ENCODE assay signal across 16 cellular contexts in genomic region chr1:178537445-178538090, GRCh38. TPM values are rescaled to one million over a fixed set of nuclear protein-coding genes. Genes with fewer than 3 reads are reported as not detected.
DNase-seq lines count a peak whose midpoint lies in the region; ATAC-seq and TF ChIP-seq lines count a peak whose summit lies in the region.
"Had no signal": no experiment of that assay in that cellular context is flagged by ENCODE, and none has a peak within 500 bp of the region (broad histone marks: within the 10 kb centered on the region; RNA-seq: fewer than 3 reads in every experiment).

No MANE protein-coding gene starts in this region.

- dilution Hi-C loops in IMR-90 (cut with HindIII; ENCODE audit: low sequenced_read_pairs, unreplicated experiment) = no loop called here

- intact Hi-C loops in IMR-90 (cut with micrococcal nuclease) (no loop called here), prostate gland (cut with DNase I) (no loop called here)

- H3K4ac ChIP-seq in IMR-90 (ENCODE audit: low read depth, low read length) (peak overlapping the region; percentile 94), neuronal stem cell (ENCODE audit: low read length) (no peak overlapping the region)

- H3K4me2 ChIP-seq in IMR-90 (ENCODE audit: low read depth, low read length) (peak overlapping the region; percentile 29), neuronal stem cell (ENCODE audit: insufficient read depth, low read length, poor library complexity, severe bottlenecking) (no peak overlapping the region)

- no peak for TF ChIP-seq RAD21 in IMR-90 (IDR thresholded peaks at IDR 0.05; ENCODE audit: low read length)

- peak overlapping the region; percentile 37 for H4K5ac ChIP-seq in IMR-90 (ENCODE audit: low read depth, low read length)

- POLR2A ChIA-PET in IMR-90 (lab: Charles Lee; ENCODE audit: unreplicated experiment) = interaction anchor here (0.6 kb wide), 1 partner anchor 187 kb away, joined by 3 read pairs; no protein-coding TSS in a partner anchor

- H2BK20ac ChIP-seq in IMR-90 (ENCODE audit: low read depth, low read length) = peak overlapping the region; percentile 94

- H3K9ac ChIP-seq in IMR-90 (ENCODE audit: low read depth, low read length) (no peak overlapping the region), neuronal stem cell (ENCODE audit: low read depth, low read length, poor library complexity) (no peak overlapping the region)

- TF ChIP-seq CTCF in 22Rv1 (IDR thresholded peaks at IDR 0.05) = no peak
- TF ChIP-seq CTCF in IMR-90 (conservative IDR thresholded peaks at IDR 0.05; ENCODE audit: low read depth, low read length) = no peak
- no peak for TF ChIP-seq CTCF in prostate gland (IDR thresholded peaks at IDR 0.05)

- H3K79me1 ChIP-seq in IMR-90 (ENCODE audit: low read depth in 1 of 2, low read length in 2 of 2) (0 out of 4 replicates have a peak, but pooled peaks cover 0 to 11% of the 10 kb centered on the region in 2 experiments), neuronal stem cell (ENCODE audit: low read depth, low read length) (no peaks in the 10 kb centered on the region)

- peak overlapping the region; percentile 99 for H2AK5ac ChIP-seq in IMR-90 (ENCODE audit: low read depth, low read length)
- H2AK5ac ChIP-seq in neuronal stem cell (ENCODE audit: low read depth, low read length) = no peak overlapping the region

- H4K8ac ChIP-seq in IMR-90 (ENCODE audit: low read depth in 2 of 2, low read length in 2 of 2) (peak overlapping the region; percentile 27 to 91; a peak in 3 of 4 replicates), neuronal stem cell (ENCODE audit: low read depth, low read length) (no peak overlapping the region)

- peaks cover 37% of the 10 kb centered on the region for H3K9me1 ChIP-seq in IMR-90 (ENCODE audit: insufficient read depth, low read length)

- H3K36me3 ChIP-seq in IMR-90 (ENCODE audit: control insufficient read depth, insufficient read depth, low read length) = no peaks in the 10 kb centered on the region
- no peaks in the 10 kb centered on the region for H3K36me3 ChIP-seq in neuronal stem cell (replicated peaks in 1 of 2; ENCODE audit: control insufficient read depth in 2 of 2, insufficient read depth in 2 of 2, low read length in 2 of 2)
- H3K36me3 ChIP-seq in prostate gland = no peaks in the 10 kb centered on the region
- H3K36me3 ChIP-seq: MG63, thoracic aorta had no signal

- CTCF ChIA-PET in IMR-90 (lab: Yijun Ruan, JAX) = interaction anchor here (0.6 to 2.9 kb wide), 3 partner anchors 237 to 698 kb away, joined by 3 to 12 read pairs (median 9); no protein-coding TSS in a partner anchor

- H3K14ac ChIP-seq in IMR-90 (replicated peaks; ENCODE audit: low read depth, low read length) (peak overlapping the region; percentile 78), neuronal stem cell (ENCODE audit: low read length) (no peak overlapping the region)

- peak overlapping the region; percentile 46 for H3K18ac ChIP-seq in IMR-90 (ENCODE audit: low read depth, low read length)
- no peak overlapping the region for H3K18ac ChIP-seq in neuronal stem cell (ENCODE audit: low read length)

- H3K27ac ChIP-seq in 22Rv1 = peak overlapping the region; percentile 77
- H3K27ac ChIP-seq in IMR-90 (ENCODE audit: insufficient read depth, low read length) = peak overlapping the region; percentile 64
- no peak overlapping the region for H3K27ac ChIP-seq in neuronal stem cell (replicated peaks; ENCODE audit: low read length)
- no peak overlapping the region for H3K27ac ChIP-seq in prostate gland
- H3K27ac ChIP-seq: thoracic aorta had no signal

- H2AFZ ChIP-seq in IMR-90 (replicated peaks; ENCODE audit: low read length, poor library complexity) (peak overlapping the region; percentile 82), neuronal stem cell (ENCODE audit: low read length) (peak overlapping the region; percentile 53)

- ATAC-seq in IMR-90 (ENCODE audit: low read depth) (no peak), esophagus mucosa (peak; percentile 14)
- ATAC-seq: activated CD8-positive, alpha-beta T cell treated with anti-CD3 and anti-CD28 coated beads for 36 hours had no signal

- H2BK120ac ChIP-seq in IMR-90 (ENCODE audit: low read depth, low read length) = peak overlapping the region; percentile 94
- no peak overlapping the region for H2BK120ac ChIP-seq in neuronal stem cell (ENCODE audit: low read depth, low read length)

- DNase-seq in IMR-90 = no peak
- DNase-seq in neuronal stem cell (ENCODE audit: low spot score) = no peak
- no peak for DNase-seq in stimulated activated CD4-positive, alpha-beta T cell treated with anti-CD3 and anti-CD28 coated beads, Interleukin-2, amount 100 ng/mL, for 48 hours
- no peak for DNase-seq in prostate gland (ENCODE audit: low spot score)
- DNase-seq in HK-2 (ENCODE audit: unreplicated experiment) = no peak
- no peak for DNase-seq in activated naive CD4-positive, alpha-beta T cell treated with anti-CD3 and anti-CD28 coated beads, Interleukin-2, amount 50 U/mL, for 16 hours
- DNase-seq: activated CD8-positive, alpha-beta T cell treated with anti-CD3 and anti-CD28 coated beads for 36 hours; activated gamma-delta T cell; AML-193; DMS79; NCI-H2081 had no signal

- H3K9me3 ChIP-seq in IMR-90 (ENCODE audit: control insufficient read depth, insufficient read depth, low read length) = no peaks in the 10 kb centered on the region
- H3K9me3 ChIP-seq in neuronal stem cell (replicated peaks in 1 of 2; ENCODE audit: control insufficient read depth in 2 of 2, insufficient read depth in 1 of 2, low read depth in 1 of 2, low read length in 2 of 2) = no peaks in the 10 kb centered on the region
- H3K9me3 ChIP-seq in prostate gland = no peaks in the 10 kb centered on the region
- H3K9me3 ChIP-seq: MG63, thoracic aorta had no signal

- H4K20me1 ChIP-seq in IMR-90 (ENCODE audit: insufficient read depth, low read length) = peaks cover 4% of the 10 kb centered on the region; the same call in 1 of the 2 replicates

- H3K4me1 ChIP-seq in IMR-90 (ENCODE audit: control insufficient read depth, insufficient read depth, low read length) (peaks cover 41% of the 10 kb centered on the region), neuronal stem cell (ENCODE audit: control insufficient read depth in 2 of 2, insufficient read depth in 1 of 2, low read depth in 1 of 2, low read length in 2 of 2) (peaks cover 2 to 3% of the 10 kb centered on the region in 2 donors), prostate gland (replicated peaks) (no peaks in the 10 kb centered on the region)

- WGBS in IMR-90 (ENCODE audit: extremely low coverage in 2 of 2, insufficient read length in 1 of 2), 2 experiments = 84% methylated on average over 9 of the region's 16 CpGs; no CpG with 5 or more reads in 1 of the 2 experiments
- WGBS in neuronal stem cell (ENCODE audit: extremely low coverage in 2 of 2, insufficient read length in 2 of 2, insufficient replicate concordance in 1 of 2), 2 donors = no CpG with 5 or more reads among the region's 16 CpGs
- WGBS in prostate gland = 81% methylated on average over 16 of the region's 16 CpGs

- peak overlapping the region; percentile 62; the same call in 1 of the 2 replicates for H3K23ac ChIP-seq in IMR-90 (ENCODE audit: low read depth, low read length)
- no peak overlapping the region for H3K23ac ChIP-seq in neuronal stem cell (ENCODE audit: low read depth, low read length, poor library complexity)

- TF ChIP-seq POLR2A in IMR-90 (IDR thresholded peaks at IDR 0.05; ENCODE audit: low read depth, low read length) (no peak), prostate gland (IDR thresholded peaks at IDR 0.05) (no peak)

- H3K56ac ChIP-seq in IMR-90 (ENCODE audit: extremely low read depth, insufficient read depth, low read length) = peak overlapping the region; percentile 40

- peak overlapping the region; percentile 93 for H4K91ac ChIP-seq in IMR-90 (ENCODE audit: insufficient read depth, low read depth, low read length)
- no peak overlapping the region for H4K91ac ChIP-seq in neuronal stem cell (ENCODE audit: low read depth, low read length, poor library complexity)

- H2BK12ac ChIP-seq in neuronal stem cell (ENCODE audit: low read length) = no peak overlapping the region

- H3K4me3 ChIP-seq in IMR-90 (ENCODE audit: insufficient read depth, low read depth, low read length) (no peak overlapping the region), neuronal stem cell (ENCODE audit: low read length in 2 of 2) (no peak overlapping the region), prostate gland (no peak overlapping the region)
- H3K4me3 ChIP-seq: MG63, thoracic aorta had no signal

- in situ Hi-C loops in IMR-90 (cut with MboI; ENCODE audit: low sequenced_read_pairs) = loop anchor here (10.0 kb wide), 1 partner anchor 827 kb away; the partner anchor contains the start of gene AXDND1

- peak overlapping the region; percentile 89 for H2AK9ac ChIP-seq in IMR-90 (replicated peaks; ENCODE audit: low read depth, low read length, poor library complexity)

- H2BK15ac ChIP-seq in IMR-90 (ENCODE audit: low read depth, low read length) (peak overlapping the region; percentile 60; the same call in 2 of the 3 replicates), neuronal stem cell (ENCODE audit: low read length) (no peak overlapping the region)

- H3K27me3 ChIP-seq in IMR-90 (ENCODE audit: control insufficient read depth, insufficient read depth, low read length) (no peaks in the 10 kb centered on the region), neuronal stem cell (ENCODE audit: control insufficient read depth in 3 of 3, insufficient read depth in 3 of 3, low read depth in 1 of 3, low read length in 3 of 3) (peaks cover 0 to 21% (median 0%) of the 10 kb centered on the region in 3 experiments), prostate gland (replicated peaks; ENCODE audit: insufficient read depth) (no peaks in the 10 kb centered on the region)
- H3K27me3 ChIP-seq: MG63 had no signal

- no TSS peak for BruUV-seq in IMR-90 (replicated peaks; lab: Mats Ljungman, UMichigan)

- H2BK5ac ChIP-seq in IMR-90 (ENCODE audit: low read depth, low read length, poor library complexity, severe bottlenecking) (peak overlapping the region; percentile 83), neuronal stem cell (ENCODE audit: low read length) (no peak overlapping the region)

TF ChIP-seq in IMR-90, 13 proteins besides CTCF, POLR2A, EP300 and RAD21 (continues in another document):
- TF ChIP-seq SMC3 (IDR thresholded peaks at IDR 0.05; ENCODE audit: low read depth, low read length) (no peak), CEBPB (IDR thresholded peaks at IDR 0.05; ENCODE audit: low read depth, low read length) (no peak)

RNA-seq across cellular contexts. Expression of gene TEX35, which starts 24.7 kb away (rescaled TPM):
- not detected in 2 replicates for total RNA-seq in IMR-90 (2012; rRNA removed)
- polyA plus RNA-seq in IMR-90 (2012; rRNA removed) = 0.05 TPM in 1 of 2 replicates, not detected in the other
- polyA plus RNA-seq in IMR-90 (2012; cell fraction: cytosol; rRNA removed) = 0.04 TPM in 1 of 2 replicates, not detected in the other
- polyA plus RNA-seq in IMR-90 (2012; cell fraction: nucleus; rRNA removed; ENCODE audit: low replicate concordance) = 0.11 and 0.16 TPM in 2 replicates
- total RNA-seq in esophagus mucosa = 0.12 TPM
- not detected for polyA plus RNA-seq in neuronal stem cell (2013, experiment 1 of 2)
- polyA plus RNA-seq in neuronal stem cell (2013, experiment 2 of 2) = not detected
- 1 to 10 TPM in 1 of 2 donors, not detected in 1; 3.0 TPM for total RNA-seq in prostate gland
- total RNA-seq: activated CD8-positive, alpha-beta T cell treated with anti-CD3 and anti-CD28 coated beads for 36 hours; SK-MEL-5; thoracic aorta had no signal

RNA-seq across cellular contexts. Expression of gene CLEC20A, which starts 40.8 kb away (rescaled TPM):
- not detected in 2 replicates for total RNA-seq in IMR-90 (2012; rRNA removed)
- not detected in 2 replicates for polyA plus RNA-seq in IMR-90 (2012; rRNA removed)
- polyA plus RNA-seq in IMR-90 (2012; cell fraction: cytosol; rRNA removed) = not detected in 2 replicates
- polyA plus RNA-seq in IMR-90 (2012; cell fraction: nucleus; rRNA removed; ENCODE audit: low replicate concordance) = not detected in 2 replicates
- total RNA-seq in esophagus mucosa = not detected
- not detected for polyA plus RNA-seq in neuronal stem cell (2013, experiment 1 of 2)
- not detected for polyA plus RNA-seq in neuronal stem cell (2013, experiment 2 of 2)
- total RNA-seq in prostate gland = not detected
- total RNA-seq: activated CD8-positive, alpha-beta T cell treated with anti-CD3 and anti-CD28 coated beads for 36 hours; SK-MEL-5 had no signal

Comparison
In these comparisons a context has a peak if more than half of its experiments do, and no peak if none do; other contexts are left out.
1. H3K27ac ChIP-seq: peak in 22Rv1 (single experiment) and IMR-90 (single experiment); none in neuronal stem cell (single experiment) and prostate gland (0 of 2).